8 cellular contexts compared by ENCODE assay signal in genomic region chr11:72787262-72788104, GRCh38. TPM values are rescaled to one million over a fixed set of nuclear protein-coding genes. Genes with fewer than 3 reads are reported as not detected.
DNase-seq lines count a peak whose midpoint lies in the region; ATAC-seq and TF ChIP-seq lines count a peak whose summit lies in the region.

No MANE protein-coding gene starts in this region.

- no peaks in the 10 kb centered on the region for H3K36me3 ChIP-seq in duodenal mucosa (ENCODE audit: control insufficient read depth in 1 of 2, insufficient read depth in 2 of 2, low read length in 2 of 2)

- H3K4me1 ChIP-seq in duodenal mucosa (ENCODE audit: control insufficient read depth in 1 of 2, insufficient read depth in 2 of 2, low read length in 2 of 2), result peaks cover 55 to 66% of the 10 kb centered on the region in 2 donors

- no peaks in the 10 kb centered on the region for H3K9me3 Mint-ChIP-seq in stimulated activated effector memory CD8-positive, alpha-beta T cell treated with anti-CD3 and anti-CD28 coated beads, Interleukin-12 subunit alpha, Interleukin-12 subunit beta, amount 100 ng/mL, for 72 hours
- no peaks in the 10 kb centered on the region for H3K9me3 Mint-ChIP-seq in endothelial cell (ENCODE audit: unreplicated experiment)

- TF ChIP-seq CTCF in endothelial cell (IDR thresholded peaks at IDR 0.05; ENCODE audit: unreplicated experiment), result no peak

- no peak overlapping the region for H3K4me3 Mint-ChIP-seq in stimulated activated effector memory CD8-positive, alpha-beta T cell treated with anti-CD3 and anti-CD28 coated beads, Interleukin-12 subunit alpha, Interleukin-12 subunit beta, amount 100 ng/mL, for 72 hours
- H3K4me3 Mint-ChIP-seq in endothelial cell (ENCODE audit: unreplicated experiment), result no peak overlapping the region

- peaks cover 21% of the 10 kb centered on the region for H3K4me1 Mint-ChIP-seq in stimulated activated effector memory CD8-positive, alpha-beta T cell treated with anti-CD3 and anti-CD28 coated beads, Interleukin-12 subunit alpha, Interleukin-12 subunit beta, amount 100 ng/mL, for 72 hours
- H3K4me1 Mint-ChIP-seq in endothelial cell (ENCODE audit: unreplicated experiment), result peaks cover 6% of the 10 kb centered on the region

- ATAC-seq in GM18511 (IDR thresholded peaks at IDR 0.05; ENCODE audit: unreplicated experiment) (peak; percentile 77), GM19023 (IDR thresholded peaks at IDR 0.05; ENCODE audit: unreplicated experiment) (no peak)
- peak; percentile 48 for ATAC-seq in stimulated activated effector memory CD8-positive, alpha-beta T cell treated with anti-CD3 and anti-CD28 coated beads, Interleukin-12 subunit alpha, Interleukin-12 subunit beta, amount 100 ng/mL, for 72 hours

- peak overlapping the region in 1 of 2 donors; percentile 6 for H3K4me3 ChIP-seq in duodenal mucosa (ENCODE audit: low read depth in 1 of 2, low read length in 2 of 2)

- peaks cover 9% of the 10 kb centered on the region for H3K27me3 Mint-ChIP-seq in endothelial cell (ENCODE audit: unreplicated experiment)

- peak; percentile 86 for DNase-seq in 8988T
- DNase-seq in NCI-H345 treated with DMSO at 0.1 percent for 48 hours (lab: John Stamatoyannopoulos, UW; ENCODE audit: unreplicated experiment), result peak; percentile 18
- no peak for DNase-seq in stimulated activated effector memory CD8-positive, alpha-beta T cell treated with anti-CD3 and anti-CD28 coated beads, Interleukin-12 subunit alpha, Interleukin-12 subunit beta, amount 100 ng/mL, for 72 hours (ENCODE audit: low spot score in 2 of 2)
- DNase-seq in stimulated activated naive CD4-positive, alpha-beta T cell (lab: John Stamatoyannopoulos, UW), result no peak
- DNase-seq in endothelial cell (ENCODE audit: low spot score), result no peak

- no peaks in the 10 kb centered on the region for H3K27me3 ChIP-seq in duodenal mucosa (ENCODE audit: control insufficient read depth in 1 of 2, insufficient read depth in 2 of 2, low read length in 2 of 2)

- H3K9ac ChIP-seq in duodenal mucosa (ENCODE audit: low read depth in 1 of 2, low read length in 2 of 2), result peak overlapping the region; percentile 48 to 49

- H3K36me3 Mint-ChIP-seq in stimulated activated effector memory CD8-positive, alpha-beta T cell treated with anti-CD3 and anti-CD28 coated beads, Interleukin-12 subunit alpha, Interleukin-12 subunit beta, amount 100 ng/mL, for 72 hours, result no peaks in the 10 kb centered on the region
- no peaks in the 10 kb centered on the region for H3K36me3 Mint-ChIP-seq in endothelial cell (ENCODE audit: low read depth, unreplicated experiment)

- H3K9me3 ChIP-seq in duodenal mucosa (ENCODE audit: control insufficient read depth in 1 of 2, low read length in 2 of 2), result no peaks in the 10 kb centered on the region

- H3K27ac Mint-ChIP-seq in stimulated activated effector memory CD8-positive, alpha-beta T cell treated with anti-CD3 and anti-CD28 coated beads, Interleukin-12 subunit alpha, Interleukin-12 subunit beta, amount 100 ng/mL, for 72 hours, result peak overlapping the region; percentile 87
- H3K27ac Mint-ChIP-seq in endothelial cell (ENCODE audit: unreplicated experiment), result no peak overlapping the region

- peak overlapping the region; percentile 59 for H3K27ac ChIP-seq in duodenal mucosa (ENCODE audit: low read depth, low read length)

RNA-seq across cellular contexts. Expression of gene STARD10, which starts 6.4 kb away (rescaled TPM):
- 13.4 TPM for total RNA-seq in endothelial cell (ENCODE audit: unreplicated experiment)

RNA-seq across cellular contexts. Expression of gene ATG16L2, which starts 26.7 kb away (rescaled TPM):
- total RNA-seq in endothelial cell (ENCODE audit: unreplicated experiment), result 51.0 TPM

RNA-seq across cellular contexts. Expression of gene ARAP1, which starts 35.3 kb away (rescaled TPM):
- total RNA-seq in endothelial cell (ENCODE audit: unreplicated experiment), result 55.1 TPM

Comparison
In these comparisons a context has a peak if more than half of its experiments do, and no peak if none do; other contexts are left out.
1. DNase-seq: peak in 8988T (single experiment) and NCI-H345 treated with DMSO at 0.1 percent for 48 hours (single experiment); none in stimulated activated effector memory CD8-positive, alpha-beta T cell treated with anti-CD3 and anti-CD28 coated beads, Interleukin-12 subunit alpha, Interleukin-12 subunit beta, amount 100 ng/mL, for 72 hours (0 of 2), stimulated activated naive CD4-positive, alpha-beta T cell (0 of 6) and endothelial cell (single experiment).